In the genomic region with DNA sequence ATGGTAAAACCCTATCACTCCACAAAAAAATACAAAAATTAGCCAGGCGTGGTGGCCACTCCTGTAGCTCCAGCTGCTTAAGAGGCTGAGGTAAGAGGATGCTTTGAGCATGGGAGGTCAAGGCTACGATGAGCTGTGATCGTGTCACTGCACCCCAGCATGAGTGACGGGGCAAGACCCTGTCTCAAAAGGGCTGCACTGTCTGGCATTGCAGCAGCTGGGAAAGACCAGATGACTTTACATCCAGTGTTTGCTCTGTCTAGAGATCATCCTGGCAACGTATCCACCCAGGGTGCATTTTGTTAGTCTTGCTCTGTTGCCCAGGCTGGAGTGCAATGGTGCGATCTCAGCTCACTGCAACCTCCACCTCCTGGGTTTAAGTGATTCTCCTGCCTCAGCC, we compare ENCODE assay signal across 1 cellular context.
TF ChIP-seq lines count a peak whose summit lies in the region.

No MANE protein-coding gene starts in this region.

TF ChIP-seq in HepG2, 621 proteins besides CTCF, POLR2A, EP300 and RAD21:
- TF ChIP-seq CC2D1A (CRISPR knock-in tag; IDR thresholded peaks at IDR 0.05) (no peak), ZNF121 (CRISPR knock-in tag; IDR thresholded peaks at IDR 0.05) (peak; percentile 44; the same call in 1 of the 2 replicates)
TF ChIP-seq in HepG2: peak in this region for 1.
